ENCODE assay signal across 20 cellular contexts in genomic region chr9:98328770-98329169, GRCh38.
"Had no signal": no experiment of that assay in that cellular context is flagged by ENCODE, and none has a peak within 500 bp of the region (broad histone marks: within the 10 kb centered on the region; RNA-seq: fewer than 3 reads in every experiment).

No MANE protein-coding gene starts in this region.

- H3K9me3 ChIP-seq: ovary, suprapubic skin, thyroid gland had no signal

- ATAC-seq: left lobe of liver; natural killer cell; right cardiac atrium; stimulated activated effector memory CD8-positive, alpha-beta T cell treated with anti-CD3 and anti-CD28 coated beads, Interleukin-12 subunit alpha, Interleukin-12 subunit beta, amount 100 ng/mL, for 72 hours; stimulated activated naive CD8-positive, alpha-beta T cell treated with anti-CD3 and anti-CD28 coated beads, Interleukin-15, Interleukin-2, amounts not matched to agents 100 U/mL and 50 U/mL, for 24 hours had no signal

- H3K4me3 ChIP-seq: dorsolateral prefrontal cortex, hepatocyte, ovary, suprapubic skin, thyroid gland had no signal

- H2AFZ ChIP-seq: hepatocyte had no signal

- FAIRE-seq: endometrium, small intestine, urothelium cell line had no signal

- H3K36me3 ChIP-seq: ovary, suprapubic skin, thyroid gland had no signal

- H3K27me3 ChIP-seq: dorsolateral prefrontal cortex, foreskin keratinocyte, hepatocyte, ovary, thyroid gland had no signal

- DNase-seq: cortex of kidney; dorsolateral prefrontal cortex; effector CD8-positive, alpha-beta T cell; foreskin keratinocyte; mammary epithelial cell; natural killer cell; ovary; right cardiac atrium; small intestine; stimulated activated CD4-positive, alpha-beta T cell treated with anti-CD3 and anti-CD28 coated beads, Interleukin-4, amount 100 ng/mL, for 1 hour; stimulated activated CD8-positive, alpha-beta memory T cell treated with anti-CD3 and anti-CD28 coated beads, Interleukin-4, amount 100 ng/mL, for 48 hours; stimulated activated naive CD8-positive, alpha-beta T cell treated with anti-CD3 and anti-CD28 coated beads, Interleukin-15, Interleukin-2, amounts not matched to agents 100 U/mL and 50 U/mL, for 24 hours; thyroid gland had no signal

- H3K27ac ChIP-seq: dorsolateral prefrontal cortex, epithelial cell of prostate, foreskin keratinocyte, hepatocyte, ovary, suprapubic skin, thyroid gland had no signal

- H3K79me2 ChIP-seq: hepatocyte had no signal

- H3K4me1 ChIP-seq: suprapubic skin, thyroid gland had no signal

- H3K4me2 ChIP-seq: hepatocyte had no signal
